ENCODE assay signal across 14 cellular contexts in genomic region chr15:62058327-62059028, GRCh38. TPM values are rescaled to one million over a fixed set of nuclear protein-coding genes. Genes with fewer than 3 reads are reported as not detected.
DNase-seq lines count a peak whose midpoint lies in the region; ATAC-seq and TF ChIP-seq lines count a peak whose summit lies in the region.
"Had no signal": no experiment of that assay in that cellular context is flagged by ENCODE, and none has a peak within 500 bp of the region (broad histone marks: within the 10 kb centered on the region; RNA-seq: fewer than 3 reads in every experiment).

No MANE protein-coding gene starts in this region.

- H3K27ac ChIP-seq in A673 (ENCODE audit: low read depth, low read length, poor library complexity, severe bottlenecking) = no peak overlapping the region
- H3K27ac ChIP-seq in DOHH2 (ENCODE audit: low read depth, low read length) = no peak overlapping the region
- H3K27ac ChIP-seq in mesenchymal stem cell (ENCODE audit: low read length, poor library complexity, severe bottlenecking) = no peak overlapping the region
- H3K27ac ChIP-seq: brain microvascular endothelial cell, parathyroid adenoma had no signal

- H2AK5ac ChIP-seq in mesenchymal stem cell (ENCODE audit: low read length, severe bottlenecking) = no peak overlapping the region

- CTCF ChIA-PET in A673 (lab: Charles Lee) = interaction anchor here (0.7 kb wide), 1 partner anchor 135 kb away, joined by 3 read pairs; no protein-coding TSS in a partner anchor
- CTCF ChIA-PET in activated CD8-positive, alpha-beta T cell treated with anti-CD3 and anti-CD28 coated beads for 36 hours (lab: Charles Lee) = interaction anchor here (1.1 to 2.4 kb wide), 2 partner anchors 8 to 23 kb away, joined by 4 to 6 read pairs; no protein-coding TSS in a partner anchor

- BruUV-seq in A673 (replicated peaks; lab: Mats Ljungman, UMichigan) = no TSS peak

- peaks cover 55% of the 10 kb centered on the region for H3K4me1 Mint-ChIP-seq in activated CD8-positive, alpha-beta T cell treated with anti-CD3 and anti-CD28 coated beads for 36 hours (ENCODE audit: low read depth)

- peaks cover 57% of the 10 kb centered on the region for H3K79me2 ChIP-seq in DOHH2 (ENCODE audit: control insufficient read depth, low read length)

- H3K4me1 ChIP-seq in A673 (ENCODE audit: insufficient read depth, low read length, poor library complexity, severe bottlenecking) (peaks cover 10% of the 10 kb centered on the region), DOHH2 (ENCODE audit: control insufficient read depth, low read length) (peaks cover 23% of the 10 kb centered on the region), mesenchymal stem cell (ENCODE audit: control insufficient read depth, insufficient read depth, low read depth, low read length) (peaks cover 5% of the 10 kb centered on the region)
- H3K4me1 ChIP-seq: parathyroid adenoma had no signal

- H2BK5ac ChIP-seq in mesenchymal stem cell (ENCODE audit: low read depth, low read length, poor library complexity, severe bottlenecking) = no peak overlapping the region

- intact Hi-C loops in A673 (cut with micrococcal nuclease; ENCODE audit: unreplicated experiment) = no loop called here
- intact Hi-C loops in activated CD8-positive, alpha-beta T cell treated with anti-CD3 and anti-CD28 coated beads for 36 hours (cut with micrococcal nuclease) = no loop called here

- peak overlapping the region; percentile 42 for H3K27ac Mint-ChIP-seq in activated CD8-positive, alpha-beta T cell treated with anti-CD3 and anti-CD28 coated beads for 36 hours

- H2BK15ac ChIP-seq in mesenchymal stem cell (ENCODE audit: low read depth, poor library complexity, severe bottlenecking) = no peak overlapping the region

- no peaks in the 10 kb centered on the region for H3K9me3 ChIP-seq in A673 (ENCODE audit: low read depth, low read length, poor library complexity, severe bottlenecking)
- H3K9me3 ChIP-seq in DOHH2 (ENCODE audit: control insufficient read depth, insufficient read depth, low read length) = no peaks in the 10 kb centered on the region
- no peaks in the 10 kb centered on the region for H3K9me3 ChIP-seq in mesenchymal stem cell (ENCODE audit: control insufficient read depth, low read length)

- peak overlapping the region in 1 of 2 experiments; percentile 31 for H2BK12ac ChIP-seq in mesenchymal stem cell (ENCODE audit: low read length in 2 of 2)

- peak overlapping the region; percentile 81 for H3K4me3 Mint-ChIP-seq in activated CD8-positive, alpha-beta T cell treated with anti-CD3 and anti-CD28 coated beads for 36 hours

- H3K36me3 ChIP-seq in A673 (ENCODE audit: insufficient read depth, low read length, poor library complexity, severe bottlenecking) (no peaks in the 10 kb centered on the region), DOHH2 (ENCODE audit: control insufficient read depth, low read length) (peaks cover 8% of the 10 kb centered on the region; the same call in 1 of the 2 replicates), mesenchymal stem cell (ENCODE audit: control insufficient read depth in 1 of 2, insufficient read depth in 2 of 2, low read depth in 1 of 2, low read length in 2 of 2) (no peaks in the 10 kb centered on the region)
- H3K36me3 ChIP-seq: brain microvascular endothelial cell had no signal

- no peak for ATAC-seq in activated CD8-positive, alpha-beta T cell treated with anti-CD3 and anti-CD28 coated beads for 36 hours
- ATAC-seq in GM18858 (IDR thresholded peaks at IDR 0.05; ENCODE audit: unreplicated experiment) = no peak
- ATAC-seq: HCT116 had no signal

- H3K27me3 Mint-ChIP-seq in activated CD8-positive, alpha-beta T cell treated with anti-CD3 and anti-CD28 coated beads for 36 hours = no peaks in the 10 kb centered on the region

- H4K20me1 ChIP-seq in DOHH2 (ENCODE audit: control insufficient read depth, insufficient read depth, low read depth, low read length) = peaks cover 7% of the 10 kb centered on the region; the same call in 1 of the 2 replicates

- peak overlapping the region; percentile 88 for H3K9ac ChIP-seq in mesenchymal stem cell (ENCODE audit: low read length)
- H3K9ac ChIP-seq: parathyroid adenoma had no signal

- H3K36me3 Mint-ChIP-seq in activated CD8-positive, alpha-beta T cell treated with anti-CD3 and anti-CD28 coated beads for 36 hours (ENCODE audit: low read depth) = peaks cover 8% of the 10 kb centered on the region

- WGBS in mesenchymal stem cell = 100% methylated on average over 1 of the region's 5 CpGs

- H3K9me3 Mint-ChIP-seq in activated CD8-positive, alpha-beta T cell treated with anti-CD3 and anti-CD28 coated beads for 36 hours = no peaks in the 10 kb centered on the region

- no peak overlapping the region for H2AFZ ChIP-seq in mesenchymal stem cell (ENCODE audit: low read depth, low read length)
- H2AFZ ChIP-seq: parathyroid adenoma had no signal

- no peaks in the 10 kb centered on the region for H3K9me2 ChIP-seq in DOHH2 (replicated peaks; ENCODE audit: control insufficient read depth, low read length)

- H3K18ac ChIP-seq in mesenchymal stem cell (ENCODE audit: low read depth in 1 of 2, low read length in 2 of 2) = no peak overlapping the region

- DNase-seq in A673 (ENCODE audit: low spot score) = no peak
- DNase-seq in activated CD8-positive, alpha-beta T cell treated with anti-CD3 and anti-CD28 coated beads for 36 hours = no peak
- no peak for DNase-seq in mesenchymal stem cell
- DNase-seq in GM20000 (ENCODE audit: low spot score) = no peak
- no peak for DNase-seq in medulla oblongata (ENCODE audit: extremely low spot score)
- no peak for DNase-seq in hippocampal formation (lab: John Stamatoyannopoulos, UW)
- DNase-seq: brain microvascular endothelial cell; NCI-H510A; stimulated activated CD4-positive, alpha-beta T cell treated with anti-CD3 and anti-CD28 coated beads, Interleukin-4, amount 100 ng/mL, for 24 hours had no signal

- no peak overlapping the region for H3K23ac ChIP-seq in mesenchymal stem cell (ENCODE audit: low read length in 2 of 2)

- peak overlapping the region; percentile 83 for H3K4me2 ChIP-seq in DOHH2 (ENCODE audit: low read length)
- peak overlapping the region; percentile 22 for H3K4me2 ChIP-seq in mesenchymal stem cell (ENCODE audit: low read length, poor library complexity, severe bottlenecking)

- H3K4me3 ChIP-seq in A673 (ENCODE audit: low read depth, low read length, poor library complexity, severe bottlenecking) = peak overlapping the region; percentile 88
- peak overlapping the region; percentile 43; the same call in 1 of the 2 replicates for H3K4me3 ChIP-seq in DOHH2 (ENCODE audit: low read length)
- peak overlapping the region in 1 of 2 experiments; percentile 96 for H3K4me3 ChIP-seq in mesenchymal stem cell (ENCODE audit: insufficient read depth in 1 of 2, low read depth in 1 of 2, low read length in 2 of 2)

- no peaks in the 10 kb centered on the region; the same call in 1 of the 2 replicates for H3F3A ChIP-seq in DOHH2 (ENCODE audit: control insufficient read depth, insufficient read depth)

- H4K8ac ChIP-seq in mesenchymal stem cell (ENCODE audit: low read length) = no peak overlapping the region

- H4K91ac ChIP-seq in mesenchymal stem cell (ENCODE audit: low read length) = no peak overlapping the region

- peak overlapping the region in 1 of 2 experiments; percentile 45 for H3K4ac ChIP-seq in mesenchymal stem cell (ENCODE audit: low read depth in 1 of 2, low read length in 2 of 2)

- POLR2A ChIA-PET in A673 (lab: Charles Lee; ENCODE audit: low non-redundant PET) = no interaction called here
- POLR2A ChIA-PET in activated CD8-positive, alpha-beta T cell treated with anti-CD3 and anti-CD28 coated beads for 36 hours (lab: Charles Lee) = no interaction called here

- peaks cover 9% of the 10 kb centered on the region for H3K79me1 ChIP-seq in mesenchymal stem cell (replicated peaks; ENCODE audit: low read length, poor library complexity, severe bottlenecking)

- TF ChIP-seq CTCF in A673 (conservative IDR thresholded peaks at IDR 0.05; ENCODE audit: low read depth, low read length) = no peak
- TF ChIP-seq CTCF in DOHH2 (IDR thresholded peaks at IDR 0.05; ENCODE audit: low read depth, low read length, poor library complexity, severe bottlenecking) = no peak
- no peak for TF ChIP-seq CTCF in activated CD8-positive, alpha-beta T cell treated with anti-CD3 and anti-CD28 coated beads for 36 hours (IDR thresholded peaks at IDR 0.05)
- TF ChIP-seq CTCF in GM20000 (IDR thresholded peaks at IDR 0.05; ENCODE audit: extremely low read depth, missing control alignments) = no peak

- no peak overlapping the region for H3K14ac ChIP-seq in mesenchymal stem cell (ENCODE audit: low read length in 2 of 2)

- H2BK120ac ChIP-seq in mesenchymal stem cell (ENCODE audit: low read depth, low read length) = no peak overlapping the region

- H3K27me3 ChIP-seq in A673 (replicated peaks; ENCODE audit: insufficient read depth, low read depth, low read length, poor library complexity) = no peaks in the 10 kb centered on the region
- H3K27me3 ChIP-seq in DOHH2 (ENCODE audit: control insufficient read depth, low read length) = no peaks in the 10 kb centered on the region
- H3K27me3 ChIP-seq in mesenchymal stem cell (ENCODE audit: control insufficient read depth in 1 of 2, insufficient read depth in 1 of 2, low read length in 2 of 2) = no peaks in the 10 kb centered on the region
- H3K27me3 ChIP-seq: brain microvascular endothelial cell had no signal

RNA-seq across cellular contexts. Expression of gene VPS13C, which starts 1.8 kb away (rescaled TPM):
- 30.7 and 31.0 TPM in 2 replicates for total RNA-seq in A673 (2021)
- total RNA-seq in activated CD8-positive, alpha-beta T cell treated with anti-CD3 and anti-CD28 coated beads for 36 hours = 10 to 100 TPM; 41.4 to 45.9 TPM
- polyA plus RNA-seq in mesenchymal stem cell (2013, experiment 1 of 2) = 14.8 TPM
- 14.0 TPM for polyA plus RNA-seq in mesenchymal stem cell (2013, experiment 2 of 2)

RNA-seq across cellular contexts. Expression of gene C2CD4A, which starts 8.3 kb away (rescaled TPM):
- total RNA-seq in A673 (2021) = 0.22 and 0.34 TPM in 2 replicates
- 1 to 10 TPM in 1 of 2 experiments, under 1 TPM in 1; 0.67 to 1.0 TPM for total RNA-seq in activated CD8-positive, alpha-beta T cell treated with anti-CD3 and anti-CD28 coated beads for 36 hours
- polyA plus RNA-seq in mesenchymal stem cell (2013, experiment 1 of 2) = not detected
- not detected for polyA plus RNA-seq in mesenchymal stem cell (2013, experiment 2 of 2)
- total RNA-seq: fibroblast of lung had no signal
- polyA plus RNA-seq: fibroblast of lung had no signal
